21 cellular contexts compared by ENCODE assay signal in genomic region chr2:216164087-216164486, GRCh38. TPM values are rescaled to one million over a fixed set of nuclear protein-coding genes. Genes with fewer than 3 reads are reported as not detected.
DNase-seq lines count a peak whose midpoint lies in the region; ATAC-seq and TF ChIP-seq lines count a peak whose summit lies in the region.
"Had no signal": no experiment of that assay in that cellular context is flagged by ENCODE, and none has a peak within 500 bp of the region (broad histone marks: within the 10 kb centered on the region; RNA-seq: fewer than 3 reads in every experiment).

No MANE protein-coding gene starts in this region.

- no peak overlapping the region for H3K4me3 Mint-ChIP-seq in activated T-cell treated with anti-CD3 and anti-CD28 coated beads, Interleukin-2, amount 50 U/mL, for 24 hours
- H3K4me3 Mint-ChIP-seq in effector memory CD8-positive, alpha-beta T cell = no peak overlapping the region
- H3K4me3 Mint-ChIP-seq in activated CD8-positive, alpha-beta memory T cell treated with anti-CD3 and anti-CD28 coated beads, Interleukin-2, amount 10 ng/mL, durations not matched to agents 7 days and 5 days = no peak overlapping the region
- H3K4me3 Mint-ChIP-seq in naive thymus-derived CD4-positive, alpha-beta T cell = no peak overlapping the region
- H3K4me3 Mint-ChIP-seq: CD8-positive, alpha-beta memory T cell had no signal

- no peaks in the 10 kb centered on the region for H3K9me3 Mint-ChIP-seq in activated T-cell treated with anti-CD3 and anti-CD28 coated beads, Interleukin-2, amount 50 U/mL, for 24 hours
- H3K9me3 Mint-ChIP-seq in effector memory CD8-positive, alpha-beta T cell = no peaks in the 10 kb centered on the region
- no peaks in the 10 kb centered on the region for H3K9me3 Mint-ChIP-seq in activated CD8-positive, alpha-beta memory T cell treated with anti-CD3 and anti-CD28 coated beads, Interleukin-2, amount 10 ng/mL, durations not matched to agents 7 days and 5 days (ENCODE audit: low read depth)
- no peaks in the 10 kb centered on the region for H3K9me3 Mint-ChIP-seq in naive thymus-derived CD4-positive, alpha-beta T cell
- H3K9me3 Mint-ChIP-seq: CD8-positive, alpha-beta memory T cell had no signal

- H3K27ac Mint-ChIP-seq in activated T-cell treated with anti-CD3 and anti-CD28 coated beads, Interleukin-2, amount 50 U/mL, for 24 hours = peak overlapping the region; percentile 80
- H3K27ac Mint-ChIP-seq in effector memory CD8-positive, alpha-beta T cell = peak overlapping the region; percentile 49 to 72
- no peak overlapping the region for H3K27ac Mint-ChIP-seq in activated CD8-positive, alpha-beta memory T cell treated with anti-CD3 and anti-CD28 coated beads, Interleukin-2, amount 10 ng/mL, durations not matched to agents 7 days and 5 days
- H3K27ac Mint-ChIP-seq in naive thymus-derived CD4-positive, alpha-beta T cell = peak overlapping the region in 3 of 9 donors; percentile 17 to 69 (median 19)

- peaks cover 98% of the 10 kb centered on the region for H3K36me3 Mint-ChIP-seq in activated T-cell treated with anti-CD3 and anti-CD28 coated beads, Interleukin-2, amount 50 U/mL, for 24 hours (ENCODE audit: low read depth)
- peaks cover 87% of the 10 kb centered on the region for H3K36me3 Mint-ChIP-seq in effector memory CD8-positive, alpha-beta T cell (ENCODE audit: insufficient read depth)
- H3K36me3 Mint-ChIP-seq in activated CD8-positive, alpha-beta memory T cell treated with anti-CD3 and anti-CD28 coated beads, Interleukin-2, amount 10 ng/mL, durations not matched to agents 7 days and 5 days = peaks cover 80% of the 10 kb centered on the region
- peaks cover 12 to 69% (median 33%) of the 10 kb centered on the region in 5 donors for H3K36me3 Mint-ChIP-seq in naive thymus-derived CD4-positive, alpha-beta T cell

- BruUV-seq in HCT116 (replicated peaks; lab: Mats Ljungman, UMichigan) = TSS peak; percentile 3

- ATAC-seq in HCT116 = no peak
- ATAC-seq in effector memory CD8-positive, alpha-beta T cell (replicated peaks) = no peak
- no peak for ATAC-seq in activated CD8-positive, alpha-beta memory T cell treated with anti-CD3 and anti-CD28 coated beads, Interleukin-2, amount 10 ng/mL, durations not matched to agents 7 days and 5 days
- ATAC-seq in naive thymus-derived CD4-positive, alpha-beta T cell = no peak

- peaks cover 11% of the 10 kb centered on the region; the same call in 1 of the 2 replicates for H4K20me1 ChIP-seq in HCT116 (ENCODE audit: insufficient read depth)

- peaks cover 47% of the 10 kb centered on the region for H3K4me1 Mint-ChIP-seq in activated T-cell treated with anti-CD3 and anti-CD28 coated beads, Interleukin-2, amount 50 U/mL, for 24 hours (ENCODE audit: low read depth)
- H3K4me1 Mint-ChIP-seq in effector memory CD8-positive, alpha-beta T cell (ENCODE audit: low read depth in 2 of 2) = peaks cover 3 to 13% of the 10 kb centered on the region in 2 donors
- H3K4me1 Mint-ChIP-seq in activated CD8-positive, alpha-beta memory T cell treated with anti-CD3 and anti-CD28 coated beads, Interleukin-2, amount 10 ng/mL, durations not matched to agents 7 days and 5 days = peaks cover 16% of the 10 kb centered on the region
- H3K4me1 Mint-ChIP-seq in naive thymus-derived CD4-positive, alpha-beta T cell = peaks cover 12 to 67% (median 48%) of the 10 kb centered on the region in 7 donors

- no peak overlapping the region for H3K4me3 ChIP-seq in HCT116 (replicated peaks in 1 of 2; ENCODE audit: low read depth in 1 of 2, low read length in 2 of 2)
- no peak overlapping the region for H3K4me3 ChIP-seq in neutrophil (ENCODE audit: low read depth in 1 of 2, low read length in 1 of 2)
- H3K4me3 ChIP-seq in naive thymus-derived CD4-positive, alpha-beta T cell (ENCODE audit: low read length) = no peak overlapping the region
- H3K4me3 ChIP-seq: PC-9 had no signal

- H2AFZ ChIP-seq in HCT116 (ENCODE audit: low read depth, low read length, poor library complexity, severe bottlenecking) = no peak overlapping the region
- H2AFZ ChIP-seq: PC-9 had no signal

- H3K27ac ChIP-seq in HCT116 (ENCODE audit: low read depth, low read length) = no peak overlapping the region
- H3K27ac ChIP-seq in neutrophil = peak overlapping the region; percentile 14
- H3K27ac ChIP-seq in naive thymus-derived CD4-positive, alpha-beta T cell (ENCODE audit: low read depth, low read length) = no peak overlapping the region
- H3K27ac ChIP-seq: C4-2B, PC-9 had no signal

- CTCF ChIA-PET in HCT116 (lab: Charles Lee) = no interaction called here
- CTCF ChIA-PET in activated CD8-positive, alpha-beta memory T cell treated with anti-CD3 and anti-CD28 coated beads, Interleukin-2, amount 10 ng/mL, durations not matched to agents 7 days and 5 days (lab: Charles Lee) = no interaction called here
- CTCF ChIA-PET in naive thymus-derived CD4-positive, alpha-beta T cell (lab: Charles Lee) = interaction anchor here (0.9 kb wide), 1 partner anchor 10 kb away, joined by 4 read pairs; no protein-coding TSS in a partner anchor

- no peaks in the 10 kb centered on the region for H3K27me3 Mint-ChIP-seq in activated T-cell treated with anti-CD3 and anti-CD28 coated beads, Interleukin-2, amount 50 U/mL, for 24 hours
- H3K27me3 Mint-ChIP-seq in effector memory CD8-positive, alpha-beta T cell = no peaks in the 10 kb centered on the region
- H3K27me3 Mint-ChIP-seq in activated CD8-positive, alpha-beta memory T cell treated with anti-CD3 and anti-CD28 coated beads, Interleukin-2, amount 10 ng/mL, durations not matched to agents 7 days and 5 days = no peaks in the 10 kb centered on the region
- H3K27me3 Mint-ChIP-seq in naive thymus-derived CD4-positive, alpha-beta T cell = no peaks in the 10 kb centered on the region
- H3K27me3 Mint-ChIP-seq: CD8-positive, alpha-beta memory T cell had no signal

- H3K9me2 ChIP-seq in HCT116 (ENCODE audit: insufficient read depth) = no peaks in the 10 kb centered on the region

- TF ChIP-seq POLR2A in HCT116 (IDR thresholded peaks at IDR 0.05; ENCODE audit: borderline replicate concordance, extremely low read depth, insufficient read depth, insufficient read length) = no peak

- no peak for TF ChIP-seq CTCF in HCT116 (IDR thresholded peaks at IDR 0.05 in 2 of 3, conservative IDR thresholded peaks at IDR 0.05 in 1 of 3; ENCODE audit: borderline replicate concordance in 1 of 3, insufficient read depth in 1 of 3, low read depth in 2 of 3, low read length in 2 of 3)
- no peak for TF ChIP-seq CTCF in neutrophil (IDR thresholded peaks at IDR 0.05)

- POLR2A ChIA-PET in HCT116 (lab: Charles Lee) = no interaction called here
- POLR2A ChIA-PET in naive thymus-derived CD4-positive, alpha-beta T cell (lab: Charles Lee) = no interaction called here

- H3K4me1 ChIP-seq in HCT116 (ENCODE audit: control insufficient read depth in 1 of 2, insufficient read depth in 2 of 2, low read length in 2 of 2) = no peaks in the 10 kb centered on the region
- no peaks in the 10 kb centered on the region for H3K4me1 ChIP-seq in neutrophil (ENCODE audit: control insufficient read depth in 1 of 2, insufficient read depth in 1 of 2, low read depth in 1 of 2, low read length in 1 of 2)
- H3K4me1 ChIP-seq in naive thymus-derived CD4-positive, alpha-beta T cell (ENCODE audit: control insufficient read depth in 2 of 2, insufficient read depth in 2 of 2, low read length in 2 of 2) = no peaks in the 10 kb centered on the region

- H3K36me3 ChIP-seq in HCT116 (ENCODE audit: control insufficient read depth in 1 of 2, insufficient read depth in 2 of 2, low read length in 2 of 2) (peaks cover 55 to 76% of the 10 kb centered on the region in 2 experiments), neutrophil (peaks cover 93% of the 10 kb centered on the region)
- peaks cover 33 to 88% (median 36%) of the 10 kb centered on the region in 3 experiments for H3K36me3 ChIP-seq in naive thymus-derived CD4-positive, alpha-beta T cell (ENCODE audit: control insufficient read depth in 2 of 3, insufficient read depth in 3 of 3, low read length in 3 of 3)

- H3K9me3 ChIP-seq in HCT116 (ENCODE audit: control insufficient read depth in 1 of 2, insufficient read depth in 1 of 2, low read depth in 1 of 2, low read length in 2 of 2) = no peaks in the 10 kb centered on the region
- no peaks in the 10 kb centered on the region for H3K9me3 ChIP-seq in neutrophil
- no peaks in the 10 kb centered on the region for H3K9me3 ChIP-seq in naive thymus-derived CD4-positive, alpha-beta T cell (ENCODE audit: control insufficient read depth in 2 of 3, low read length in 3 of 3)

- H3K27me3 ChIP-seq in HCT116 (ENCODE audit: insufficient read depth, low read length) (no peaks in the 10 kb centered on the region), neutrophil (no peaks in the 10 kb centered on the region)
- H3K27me3 ChIP-seq in naive thymus-derived CD4-positive, alpha-beta T cell (ENCODE audit: control insufficient read depth in 2 of 2, insufficient read depth in 2 of 2, low read length in 2 of 2) = no peaks in the 10 kb centered on the region

- intact Hi-C loops in HCT116 (cut with micrococcal nuclease) = no loop called here
- intact Hi-C loops in naive thymus-derived CD4-positive, alpha-beta T cell (cut with micrococcal nuclease) = loop anchor here in 1 of 2 donors (5.0 kb wide), 1 partner anchor 37 kb away; no protein-coding TSS in a partner anchor

- DNase-seq in activated T-cell treated with anti-CD3 and anti-CD28 coated beads, Interleukin-2, amount 50 U/mL, for 24 hours = no peak
- no peak for DNase-seq in activated T-cell treated with anti-CD3 and anti-CD28 coated beads, Interleukin-2, amount 50 U/mL, for 1 hour
- DNase-seq in HCT116 (ENCODE audit: low read depth, low spot score) (no peak), HuH-7.5 (ENCODE audit: low spot score) (no peak)
- DNase-seq in effector memory CD8-positive, alpha-beta T cell = no peak
- no peak for DNase-seq in activated CD8-positive, alpha-beta memory T cell treated with anti-CD3 and anti-CD28 coated beads, Interleukin-2, amount 10 ng/mL, durations not matched to agents 7 days and 5 days
- DNase-seq in naive thymus-derived CD4-positive, alpha-beta T cell = no peak
- DNase-seq: Calu3; CD8-positive, alpha-beta memory T cell; DMS53; Karpas-422; NCI-H1417; NCI-H1930; NCI-H226; NCI-H510A treated with DMSO at 0.1 percent for 48 hours; NCI-H748 treated with DMSO at 0.1 percent for 48 hours; PC-9; RPMI8226; SHP77 had no signal

- no peak for TF ChIP-seq RAD21 in HCT116 (IDR thresholded peaks at IDR 0.05; ENCODE audit: low read depth)

- RAD21 ChIA-PET in HCT116 (lab: Charles Lee; ENCODE audit: low non-redundant PET in 1 of 2, low total read pairs in 2 of 2, uncharacterized antibody in 2 of 2, unreplicated experiment in 2 of 2) = no interaction called here

- no peak overlapping the region for H3K4me2 ChIP-seq in HCT116 (ENCODE audit: low read length)
- H3K4me2 ChIP-seq: PC-9 had no signal

- H3K9ac ChIP-seq in HCT116 (ENCODE audit: low read length) = no peak overlapping the region

- peaks cover 83% of the 10 kb centered on the region for H3K79me2 ChIP-seq in HCT116 (ENCODE audit: insufficient read depth, low read length)

TF ChIP-seq in HCT116, 20 proteins besides CTCF, POLR2A, EP300 and RAD21 (continues in another document):
- TF ChIP-seq SRF (IDR thresholded peaks at IDR 0.05; ENCODE audit: low read depth) = no peak

RNA-seq across cellular contexts. Expression of gene XRCC5, which starts 54.9 kb away (rescaled TPM):
- total RNA-seq in HCT116 (2021; ENCODE audit: unreplicated experiment) = 424 TPM
- polyA plus RNA-seq in HCT116 (2012) = 265 and 266 TPM in 2 replicates
- total RNA-seq in activated CD8-positive, alpha-beta memory T cell treated with anti-CD3 and anti-CD28 coated beads, Interleukin-2, amount 10 ng/mL, durations not matched to agents 7 days and 5 days = 100 to 1,000 TPM; 307 to 424 TPM
- total RNA-seq in naive thymus-derived CD4-positive, alpha-beta T cell = 100 to 1,000 TPM; 168 to 347 (median 228) TPM
- 100 to 1,000 TPM; 297 to 316 TPM for polyA plus RNA-seq in naive thymus-derived CD4-positive, alpha-beta T cell
